ENCODE assay signal across 8 cellular contexts in the genomic region with DNA sequence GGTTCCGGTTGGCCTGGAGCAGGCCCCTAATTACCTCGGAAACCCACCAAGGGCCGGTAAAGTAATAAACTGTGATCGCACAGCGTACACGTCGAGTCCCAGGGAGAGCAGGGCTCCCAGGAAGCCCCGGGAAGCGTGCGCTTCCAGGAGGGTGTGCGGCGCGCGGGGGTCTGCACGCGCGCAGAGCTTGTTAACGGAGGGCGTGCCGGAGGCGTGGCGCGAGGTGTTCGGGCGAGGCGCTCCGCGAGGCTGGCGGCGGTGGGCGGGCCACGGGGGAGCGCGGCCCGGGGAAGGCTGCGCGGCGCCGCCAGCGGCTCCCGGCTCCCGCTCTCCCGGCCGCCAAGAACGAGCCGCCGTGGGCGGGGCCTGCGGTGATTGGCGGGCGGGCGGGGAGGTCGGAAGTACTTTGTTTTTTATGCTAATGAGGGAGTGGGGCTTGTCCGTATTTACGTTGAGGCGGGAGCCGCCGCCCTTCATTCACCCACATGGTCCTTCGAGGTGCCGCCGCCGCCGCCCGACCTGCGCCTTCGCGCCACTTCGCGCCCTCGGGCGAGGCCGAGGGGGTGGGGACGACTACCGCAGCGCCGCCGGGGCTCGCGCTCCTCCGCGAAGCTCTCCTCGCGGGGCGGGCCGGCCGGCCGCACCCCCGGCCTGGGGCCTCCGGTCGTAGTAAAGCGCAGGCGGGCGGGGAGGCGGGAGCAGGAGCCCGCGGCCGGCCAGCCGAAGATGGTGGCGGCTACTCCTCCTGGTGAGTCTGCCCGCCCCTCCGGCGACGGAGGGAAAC. TPM values are rescaled to one million over a fixed set of nuclear protein-coding genes. Genes with fewer than 3 reads are reported as not detected.
DNase-seq lines count a peak whose midpoint lies in the region; ATAC-seq, FAIRE-seq and TF ChIP-seq lines count a peak whose summit lies in the region.

A gene (plus strand): TSS at position 476 of the 784 bp plus-strand sequence.

- H3K9ac ChIP-seq in kidney (ENCODE audit: low read length in 2 of 2) = peak within 1 kb of the TSS; percentile 38 to 75

- H3K36me3 ChIP-seq in kidney (ENCODE audit: control insufficient read depth in 1 of 2, insufficient read depth in 2 of 2, low read length in 2 of 2) = peaks cover 2 to 5% of the 10 kb centered on the region in 2 donors

- peak within 1 kb of the TSS; percentile 63 to 78 for H3K4me3 ChIP-seq in kidney (ENCODE audit: low read length in 2 of 2)

- peak; percentile 97 for TF ChIP-seq POLR2A in GM19099 (IDR thresholded peaks at IDR 0.05; ENCODE audit: extremely low read depth, insufficient read length, low read depth)

- TF ChIP-seq CTCF in kidney (IDR thresholded peaks at IDR 0.05; ENCODE audit: borderline replicate concordance, extremely low read depth, insufficient read depth) = no peak

- ATAC-seq in HG03354 (IDR thresholded peaks at IDR 0.05; ENCODE audit: poor library complexity, severe bottlenecking, unreplicated experiment) = peak; percentile 61
- peak; percentile 47 to 48 for ATAC-seq in activated CD4-positive, CD25-positive, alpha-beta regulatory T cell treated with anti-CD3 and anti-CD28 coated beads, Interleukin-2, amount 50 U/mL, for 24 hours

- no peak for FAIRE-seq in kidney (lab: Jason Lieb, UNC)

- H3K4me1 ChIP-seq in kidney (ENCODE audit: control insufficient read depth in 1 of 2, insufficient read depth in 1 of 2, low read depth in 1 of 2, low read length in 2 of 2) = peaks cover 7 to 12% of the 10 kb centered on the region in 2 donors

- peak within 1 kb of the TSS; percentile 79 to 94 for H3K27ac ChIP-seq in kidney (ENCODE audit: low read depth in 2 of 2, low read length in 2 of 2)

- no peaks in the 10 kb centered on the region for H3K9me3 ChIP-seq in kidney (ENCODE audit: control insufficient read depth in 1 of 2, low read length in 2 of 2)

- intact Hi-C loops in kidney (cut with DNase I) = no loop called here

- peak; percentile 91 for DNase-seq in AG20443 (ENCODE audit: low spot score)
- peak; percentile 72 for DNase-seq in NCI-H446 treated with DMSO at 0.1 percent for 48 hours (lab: John Stamatoyannopoulos, UW)
- DNase-seq in central memory CD4-positive, alpha-beta T cell = peak; percentile 83
- DNase-seq in kidney = peak; percentile 96
- DNase-seq in stimulated activated CD4-positive, alpha-beta T cell treated with anti-CD3 and anti-CD28 coated beads, Interleukin-12 subunit alpha, Interleukin-12 subunit beta, amount 100 ng/mL, for 48 hours (ENCODE audit: low read depth in 2 of 3, low spot score in 1 of 3) = peak; percentile 77 to 90 (median 85)

RNA-seq across cellular contexts. Expression of the gene that starts here (rescaled TPM):
- 5.7 TPM for total RNA-seq in kidney
- polyA plus RNA-seq in kidney (ENCODE audit: insufficient read depth, low read depth, low replicate concordance) = 1.2 TPM

Comparison
In these comparisons a context has a peak if more than half of its experiments do, and no peak if none do; other contexts are left out.
1. Peak in every context shown above with its lines: DNase-seq, ATAC-seq, H3K4me3 ChIP-seq and H3K27ac ChIP-seq.